27 cellular contexts compared by ENCODE assay signal in the genomic region with DNA sequence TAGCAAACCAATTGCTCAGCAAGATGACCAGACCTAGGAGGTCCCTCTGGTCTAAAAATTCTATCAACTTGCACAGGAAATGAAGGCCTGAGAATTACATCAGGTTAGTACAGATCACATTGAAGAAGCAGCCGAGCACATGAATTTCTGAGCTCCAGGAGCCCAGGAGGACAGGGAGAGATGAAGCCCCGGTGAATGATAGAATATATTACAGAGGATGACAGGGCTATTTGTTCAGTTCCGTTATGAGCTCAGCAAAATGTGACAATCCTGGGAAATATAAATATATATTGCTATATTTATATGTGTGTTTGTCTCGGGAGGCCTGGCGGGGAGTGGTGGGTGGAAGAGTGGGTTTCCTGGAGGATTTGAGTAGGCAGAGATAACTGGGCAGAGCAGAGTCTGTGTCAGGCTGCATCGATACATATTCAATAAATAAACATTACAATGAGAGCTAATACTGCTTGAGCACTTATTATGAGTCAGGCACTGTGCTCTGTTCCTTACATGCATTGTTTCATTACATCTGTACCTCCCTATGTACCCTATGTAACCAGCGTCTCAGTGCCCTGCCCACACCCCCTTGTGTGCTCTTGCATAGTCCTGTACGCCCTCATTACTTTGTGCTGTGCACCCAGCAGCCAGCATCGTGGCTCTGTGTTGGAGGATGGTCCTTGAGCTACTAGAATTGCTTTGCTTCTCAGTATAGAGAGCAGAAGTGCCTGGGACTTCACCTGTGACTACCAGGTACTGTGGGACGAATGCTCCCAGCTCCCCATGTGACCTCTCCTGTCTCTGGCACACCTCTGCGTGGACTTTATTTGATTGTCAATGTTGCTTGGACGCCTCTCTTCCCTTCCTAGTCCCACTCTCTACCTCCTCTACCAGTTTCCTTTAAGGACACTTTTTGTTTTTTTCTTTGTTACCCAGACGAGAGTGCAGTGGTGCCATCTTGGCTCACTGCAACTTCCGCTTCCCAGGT. TPM values are rescaled to one million over a fixed set of nuclear protein-coding genes. Genes with fewer than 3 reads are reported as not detected.
DNase-seq lines count a peak whose midpoint lies in the region; ATAC-seq and TF ChIP-seq lines count a peak whose summit lies in the region.
"Had no signal": no experiment of that assay in that cellular context is flagged by ENCODE, and none has a peak within 500 bp of the region (broad histone marks: within the 10 kb centered on the region; RNA-seq: fewer than 3 reads in every experiment).

No MANE protein-coding gene starts in this region.

- H3K79me2 ChIP-seq in neural progenitor cell (ENCODE audit: low read depth) = no peaks in the 10 kb centered on the region

- no peak for TF ChIP-seq POLR2A in heart left ventricle (IDR thresholded peaks at IDR 0.05)
- no peak for TF ChIP-seq POLR2A in tibial nerve (IDR thresholded peaks at IDR 0.05)

- no peak for DNase-seq in heart left ventricle
- no peak for DNase-seq in cardiac septum (ENCODE audit: low spot score)
- DNase-seq in dermis blood vessel endothelial cell = peak; percentile 21
- no peak for DNase-seq in lung (ENCODE audit: low spot score)
- DNase-seq in tibial nerve (ENCODE audit: low spot score in 2 of 2) = no peak
- no peak for DNase-seq in neural progenitor cell (ENCODE audit: low spot score)
- no peak for DNase-seq in GF-D8 (lab: John Stamatoyannopoulos, UW)
- DNase-seq: activated CD4-positive, alpha-beta T cell treated with anti-CD3 and anti-CD28 coated beads for 48 hours; activated naive CD4-positive, alpha-beta T cell; activated T-cell treated with anti-CD3 and anti-CD28 coated beads, Interleukin-2, amount 50 U/mL, for 4 hours; amniotic stem cell; cortex of kidney; endodermal cell; H7; natural killer cell; NCI-H1048; NCI-H1930; NCI-H2227 treated with DMSO at 0.1 percent for 48 hours; NCI-H69; ovary; RPMI8226; SK-N-SH; stimulated activated CD4-positive, alpha-beta T cell treated with anti-CD3 and anti-CD28 coated beads, Interleukin-15, amount 100 ng/mL, for 24 hours had no signal

- H3K9me3 Mint-ChIP-seq in neural progenitor cell = no peaks in the 10 kb centered on the region
- H3K9me3 Mint-ChIP-seq: activated T-cell treated with anti-CD3 and anti-CD28 coated beads, Interleukin-2, amount 50 U/mL, for 4 hours; endodermal cell; natural killer cell; stimulated activated naive CD8-positive, alpha-beta T cell treated with anti-CD3 and anti-CD28 coated beads, Interleukin-15, Interleukin-2, amounts not matched to agents 100 ng/mL and 50 ng/mL, for 24 hours; T-helper 2 cell treated with Interferon-gamma antibody and Interleukin-4, amounts not matched to agents 5 μg/mL and 100 μg/mL, for 36 hours had no signal

- peak overlapping the region in 10 of 12 donors; percentile 2 to 92 (median 69) for H3K27ac ChIP-seq in heart left ventricle
- peak overlapping the region; percentile 5 to 55 for H3K27ac ChIP-seq in lung (ENCODE audit: low read depth in 1 of 2, low read length in 1 of 2)
- H3K27ac ChIP-seq in tibial nerve = peak overlapping the region in 3 of 4 donors; percentile 32 to 84 (median 38)
- no peak overlapping the region for H3K27ac ChIP-seq in neural progenitor cell
- H3K27ac ChIP-seq: ovary had no signal

- intact Hi-C loops in heart left ventricle (cut with DNase I) = loop anchor here in 1 of 10 donors (5.0 kb wide), 1 partner anchor 35 kb away; no protein-coding TSS in a partner anchor
- intact Hi-C loops in cardiac septum (cut with DNase I) = no loop called here

- H3K4me1 ChIP-seq in heart left ventricle (peaks cover 22 to 96% (median 48%) of the 10 kb centered on the region in 12 donors), lung (ENCODE audit: control insufficient read depth in 2 of 2, insufficient read depth in 2 of 2, low read length in 2 of 2) (peaks cover 19 to 31% of the 10 kb centered on the region in 2 donors), tibial nerve (peaks cover 0 to 83% (median 39%) of the 10 kb centered on the region in 4 donors), neural progenitor cell (no peaks in the 10 kb centered on the region)

- no peaks in the 10 kb centered on the region for H3K36me3 ChIP-seq in heart left ventricle
- H3K36me3 ChIP-seq in lung (ENCODE audit: control insufficient read depth in 2 of 2, insufficient read depth in 2 of 2, low read length in 2 of 2) = no peaks in the 10 kb centered on the region
- no peaks in the 10 kb centered on the region for H3K36me3 ChIP-seq in tibial nerve
- H3K36me3 ChIP-seq in neural progenitor cell = no peaks in the 10 kb centered on the region
- H3K36me3 ChIP-seq: ovary had no signal

- no peaks in the 10 kb centered on the region for H3K9me3 ChIP-seq in heart left ventricle
- H3K9me3 ChIP-seq in lung (ENCODE audit: control insufficient read depth in 2 of 2, insufficient read depth in 1 of 2, low read length in 1 of 2) = no peaks in the 10 kb centered on the region
- no peaks in the 10 kb centered on the region for H3K9me3 ChIP-seq in tibial nerve
- no peaks in the 10 kb centered on the region for H3K9me3 ChIP-seq in neural progenitor cell (ENCODE audit: low read depth)
- H3K9me3 ChIP-seq: ovary, SK-N-SH had no signal

- H3K4me2 ChIP-seq in neural progenitor cell = no peak overlapping the region
- H3K4me2 ChIP-seq: SK-N-SH had no signal

- no peak overlapping the region for H2AFZ ChIP-seq in neural progenitor cell (replicated peaks)

- no peaks in the 10 kb centered on the region for H3K36me3 Mint-ChIP-seq in neural progenitor cell
- H3K36me3 Mint-ChIP-seq: natural killer cell had no signal

- H3K27ac Mint-ChIP-seq in neural progenitor cell = no peak overlapping the region
- H3K27ac Mint-ChIP-seq: endodermal cell; natural killer cell; stimulated activated naive CD8-positive, alpha-beta T cell treated with anti-CD3 and anti-CD28 coated beads, Interleukin-15, Interleukin-2, amounts not matched to agents 100 ng/mL and 50 ng/mL, for 24 hours; T-helper 2 cell treated with Interferon-gamma antibody and Interleukin-4, amounts not matched to agents 5 μg/mL and 100 μg/mL, for 36 hours had no signal

- H3F3A ChIP-seq in neural progenitor cell (ENCODE audit: low read depth) = no peaks in the 10 kb centered on the region

- ATAC-seq in heart left ventricle = no peak
- no peak for ATAC-seq in lung (ENCODE audit: insufficient read depth, low FRiP score)
- ATAC-seq in GM18502 (IDR thresholded peaks at IDR 0.05; ENCODE audit: poor library complexity, unreplicated experiment) = no peak
- ATAC-seq: activated T-cell treated with anti-CD3 and anti-CD28 coated beads, Interleukin-2, amount 50 U/mL, for 4 hours; natural killer cell; sciatic nerve had no signal

- no peak overlapping the region for H3K9ac ChIP-seq in neural progenitor cell
- H3K9ac ChIP-seq: SK-N-SH had no signal

- H3K4me1 Mint-ChIP-seq in neural progenitor cell = peaks cover 2% of the 10 kb centered on the region

- H3K27me3 Mint-ChIP-seq in neural progenitor cell (ENCODE audit: insufficient read depth, low read depth) = peaks cover 6% of the 10 kb centered on the region
- H3K27me3 Mint-ChIP-seq: stimulated activated naive CD8-positive, alpha-beta T cell treated with anti-CD3 and anti-CD28 coated beads, Interleukin-15, Interleukin-2, amounts not matched to agents 100 ng/mL and 50 ng/mL, for 24 hours had no signal

- 75 to 86% (median 77%) methylated on average over 14 of the region's 14 CpGs for WGBS in heart left ventricle, 4 donors
- whole genome bisulfite sequencing in lung, 2 donors = 66 to 79% methylated on average over 14 of the region's 14 CpGs
- 86 to 88% methylated on average over 14 of the region's 14 CpGs for WGBS in tibial nerve, 2 donors

- TF ChIP-seq CTCF in heart left ventricle (IDR thresholded peaks at IDR 0.05) (no peak), lung (IDR thresholded peaks at IDR 0.05; ENCODE audit: control extremely low read depth, extremely low read depth) (no peak), tibial nerve (IDR thresholded peaks at IDR 0.05) (no peak), neural progenitor cell (IDR thresholded peaks at IDR 0.05) (no peak)

- H3K4me3 ChIP-seq in heart left ventricle (no peak overlapping the region), lung (no peak overlapping the region), tibial nerve (no peak overlapping the region), neural progenitor cell (no peak overlapping the region)
- H3K4me3 ChIP-seq: ovary had no signal

- no peaks in the 10 kb centered on the region for H4K20me1 ChIP-seq in neural progenitor cell (ENCODE audit: low read depth)

- TF ChIP-seq EP300 in tibial nerve (IDR thresholded peaks at IDR 0.05) = no peak

- H3K27me3 ChIP-seq in heart left ventricle = no peaks in the 10 kb centered on the region
- H3K27me3 ChIP-seq in lung (ENCODE audit: control insufficient read depth, insufficient read depth) = no peaks in the 10 kb centered on the region
- H3K27me3 ChIP-seq in tibial nerve = no peaks in the 10 kb centered on the region
- no peaks in the 10 kb centered on the region for H3K27me3 ChIP-seq in neural progenitor cell
- H3K27me3 ChIP-seq: ovary had no signal

- no peak overlapping the region for H3K4me3 Mint-ChIP-seq in neural progenitor cell
- H3K4me3 Mint-ChIP-seq: activated T-cell treated with anti-CD3 and anti-CD28 coated beads, Interleukin-2, amount 50 U/mL, for 4 hours; endodermal cell; natural killer cell; stimulated activated naive CD8-positive, alpha-beta T cell treated with anti-CD3 and anti-CD28 coated beads, Interleukin-15, Interleukin-2, amounts not matched to agents 100 ng/mL and 50 ng/mL, for 24 hours; T-helper 2 cell treated with Interferon-gamma antibody and Interleukin-4, amounts not matched to agents 5 μg/mL and 100 μg/mL, for 36 hours had no signal

RNA-seq across cellular contexts. Expression of a gene that starts 58.1 kb away (rescaled TPM):
- total RNA-seq in heart left ventricle (10 to 100 TPM; 28.7 to 74.8 (median 46.0) TPM), cardiac septum (19.0 TPM), dermis blood vessel endothelial cell (31.0 and 38.8 TPM in 2 replicates), lung (10 to 100 TPM; 34.8 to 61.5 TPM), tibial nerve (100 to 1,000 TPM; 286 to 387 (median 351) TPM), neural progenitor cell (ENCODE audit: low replicate concordance) (0.12 and 0.41 TPM in 2 replicates)
- polyA plus RNA-seq in heart left ventricle (10 to 100 TPM; 25.8 to 53.6 TPM), lung (10 to 100 TPM; 16.0 to 49.8 TPM)

Comparison
In these comparisons a context has a peak if more than half of its experiments do, and no peak if none do; other contexts are left out.
1. RNA of a gene that starts 58.1 kb away (total RNA-seq): 286 to 387 TPM in tibial nerve, 34.8 to 61.5 TPM in lung, 28.7 to 74.8 TPM in heart left ventricle, 31.0 to 38.8 TPM in dermis blood vessel endothelial cell and 19.0 TPM in cardiac septum (single experiment); 0.12 to 0.41 TPM in neural progenitor cell; every median in the first group is over 10 times any median in the second.